1 cellular context compared by ENCODE assay signal in the genomic region with DNA sequence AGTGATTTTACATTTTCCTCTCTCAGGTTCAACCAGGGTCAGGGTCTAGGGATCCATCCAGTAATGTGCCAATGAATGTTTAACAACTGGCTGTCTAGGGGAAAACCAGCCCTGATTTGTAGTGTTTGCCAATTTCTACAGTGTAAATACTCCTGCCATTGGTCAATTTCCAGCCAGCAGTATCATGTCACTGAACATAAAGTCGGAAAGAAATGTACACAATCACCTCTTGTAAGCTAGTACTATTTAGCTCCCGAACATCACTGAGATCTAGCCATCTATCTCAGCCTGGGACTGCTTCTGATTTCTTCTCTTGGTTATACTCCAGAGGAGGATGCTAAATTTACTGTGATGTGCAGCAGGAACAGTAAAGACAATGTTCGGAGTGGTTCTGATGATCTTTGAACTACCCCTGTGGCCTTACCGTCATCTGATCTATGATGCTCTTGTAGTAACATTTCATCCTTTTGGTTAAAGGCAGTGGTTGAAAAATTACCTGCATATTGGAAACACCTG.
TF ChIP-seq lines count a peak whose summit lies in the region.

No MANE protein-coding gene starts in this region.

TF ChIP-seq in HepG2, 621 proteins besides CTCF, POLR2A, EP300 and RAD21 (continued from another document and continues in another):
- TF ChIP-seq, protein P1, sequence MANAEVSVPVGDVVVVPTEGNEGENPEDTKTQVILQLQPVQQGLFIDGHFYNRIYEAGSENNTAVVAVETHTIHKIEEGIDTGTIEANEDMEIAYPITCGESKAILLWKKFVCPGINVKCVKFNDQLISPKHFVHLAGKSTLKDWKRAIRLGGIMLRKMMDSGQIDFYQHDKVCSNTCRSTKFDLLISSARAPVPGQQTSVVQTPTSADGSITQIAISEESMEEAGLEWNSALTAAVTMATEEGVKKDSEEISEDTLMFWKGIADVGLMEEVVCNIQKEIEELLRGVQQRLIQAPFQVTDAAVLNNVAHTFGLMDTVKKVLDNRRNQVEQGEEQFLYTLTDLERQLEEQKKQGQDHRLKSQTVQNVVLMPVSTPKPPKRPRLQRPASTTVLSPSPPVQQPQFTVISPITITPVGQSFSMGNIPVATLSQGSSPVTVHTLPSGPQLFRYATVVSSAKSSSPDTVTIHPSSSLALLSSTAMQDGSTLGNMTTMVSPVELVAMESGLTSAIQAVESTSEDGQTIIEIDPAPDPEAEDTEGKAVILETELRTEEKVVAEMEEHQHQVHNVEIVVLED (CRISPR knock-in tag; IDR thresholded peaks at IDR 0.05; ENCODE audit: borderline replicate concordance), result peak; percentile 49; the same call in 1 of the 2 replicates
- TF ChIP-seq, protein P2, sequence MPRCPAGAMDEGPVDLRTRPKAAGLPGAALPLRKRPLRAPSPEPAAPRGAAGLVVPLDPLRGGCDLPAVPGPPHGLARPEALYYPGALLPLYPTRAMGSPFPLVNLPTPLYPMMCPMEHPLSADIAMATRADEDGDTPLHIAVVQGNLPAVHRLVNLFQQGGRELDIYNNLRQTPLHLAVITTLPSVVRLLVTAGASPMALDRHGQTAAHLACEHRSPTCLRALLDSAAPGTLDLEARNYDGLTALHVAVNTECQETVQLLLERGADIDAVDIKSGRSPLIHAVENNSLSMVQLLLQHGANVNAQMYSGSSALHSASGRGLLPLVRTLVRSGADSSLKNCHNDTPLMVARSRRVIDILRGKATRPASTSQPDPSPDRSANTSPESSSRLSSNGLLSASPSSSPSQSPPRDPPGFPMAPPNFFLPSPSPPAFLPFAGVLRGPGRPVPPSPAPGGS (CRISPR knock-in tag; IDR thresholded peaks at IDR 0.05), result peak; percentile 35; the same call in 1 of the 2 replicates
- no peak; the same call in 1 of the 2 replicates for TF ChIP-seq ZNF569 (CRISPR knock-in tag; IDR thresholded peaks at IDR 0.05; ENCODE audit: borderline replicate concordance)
- TF ChIP-seq, protein P3, sequence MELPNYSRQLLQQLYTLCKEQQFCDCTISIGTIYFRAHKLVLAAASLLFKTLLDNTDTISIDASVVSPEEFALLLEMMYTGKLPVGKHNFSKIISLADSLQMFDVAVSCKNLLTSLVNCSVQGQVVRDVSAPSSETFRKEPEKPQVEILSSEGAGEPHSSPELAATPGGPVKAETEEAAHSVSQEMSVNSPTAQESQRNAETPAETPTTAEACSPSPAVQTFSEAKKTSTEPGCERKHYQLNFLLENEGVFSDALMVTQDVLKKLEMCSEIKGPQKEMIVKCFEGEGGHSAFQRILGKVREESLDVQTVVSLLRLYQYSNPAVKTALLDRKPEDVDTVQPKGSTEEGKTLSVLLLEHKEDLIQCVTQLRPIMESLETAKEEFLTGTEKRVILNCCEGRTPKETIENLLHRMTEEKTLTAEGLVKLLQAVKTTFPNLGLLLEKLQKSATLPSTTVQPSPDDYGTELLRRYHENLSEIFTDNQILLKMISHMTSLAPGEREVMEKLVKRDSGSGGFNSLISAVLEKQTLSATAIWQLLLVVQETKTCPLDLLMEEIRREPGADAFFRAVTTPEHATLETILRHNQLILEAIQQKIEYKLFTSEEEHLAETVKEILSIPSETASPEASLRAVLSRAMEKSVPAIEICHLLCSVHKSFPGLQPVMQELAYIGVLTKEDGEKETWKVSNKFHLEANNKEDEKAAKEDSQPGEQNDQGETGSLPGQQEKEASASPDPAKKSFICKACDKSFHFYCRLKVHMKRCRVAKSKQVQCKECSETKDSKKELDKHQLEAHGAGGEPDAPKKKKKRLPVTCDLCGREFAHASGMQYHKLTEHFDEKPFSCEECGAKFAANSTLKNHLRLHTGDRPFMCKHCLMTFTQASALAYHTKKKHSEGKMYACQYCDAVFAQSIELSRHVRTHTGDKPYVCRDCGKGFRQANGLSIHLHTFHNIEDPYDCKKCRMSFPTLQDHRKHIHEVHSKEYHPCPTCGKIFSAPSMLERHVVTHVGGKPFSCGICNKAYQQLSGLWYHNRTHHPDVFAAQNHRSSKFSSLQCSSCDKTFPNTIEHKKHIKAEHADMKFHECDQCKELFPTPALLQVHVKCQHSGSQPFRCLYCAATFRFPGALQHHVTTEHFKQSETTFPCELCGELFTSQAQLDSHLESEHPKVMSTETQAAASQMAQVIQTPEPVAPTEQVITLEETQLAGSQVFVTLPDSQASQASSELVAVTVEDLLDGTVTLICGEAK (IDR thresholded peaks at IDR 0.05), result no peak
- TF ChIP-seq, protein P3 (CRISPR knock-in tag; IDR thresholded peaks at IDR 0.05), result no peak; the same call in 1 of the 2 replicates
- no peak for TF ChIP-seq ZNF546 (CRISPR knock-in tag; conservative IDR thresholded peaks at IDR 0.05)
- TF ChIP-seq BCL6 (CRISPR knock-in tag; IDR thresholded peaks at IDR 0.05), result peak; percentile 87
- peak; percentile 71 for TF ChIP-seq MED1 (CRISPR knock-in tag; IDR thresholded peaks at IDR 0.05)
- peak; percentile 56; the same call in 1 of the 2 replicates for TF ChIP-seq CREM (IDR thresholded peaks at IDR 0.05)
- no peak for TF ChIP-seq CREM (CRISPR knock-in tag; IDR thresholded peaks at IDR 0.05)
- no peak for TF ChIP-seq WIZ (CRISPR knock-in tag; IDR thresholded peaks at IDR 0.05)
- TF ChIP-seq KAT7 (CRISPR knock-in tag; IDR thresholded peaks at IDR 0.05; ENCODE audit: borderline replicate concordance), result no peak
- 0 out of 2 replicates have a peak, but pooled peaks have one; percentile 22 for TF ChIP-seq KLF6 (CRISPR knock-in tag; IDR thresholded peaks at IDR 0.05)
- no peak for TF ChIP-seq FOXM1 (CRISPR knock-in tag; IDR thresholded peaks at IDR 0.05)
- TF ChIP-seq SMAD9 (CRISPR knock-in tag; IDR thresholded peaks at IDR 0.05), result 0 out of 2 replicates have a peak, but pooled peaks have one; percentile 60
- TF ChIP-seq SMAD3 (CRISPR knock-in tag; IDR thresholded peaks at IDR 0.05), result peak; percentile 78; the same call in 1 of the 2 replicates
- TF ChIP-seq CHD4 (IDR thresholded peaks at IDR 0.05; ENCODE audit: borderline replicate concordance, low read length), result no peak
- TF ChIP-seq CBX2 (IDR thresholded peaks at IDR 0.05; ENCODE audit: low read depth, low read length), result no peak
- TF ChIP-seq CBX2 (CRISPR knock-in tag; IDR thresholded peaks at IDR 0.05; ENCODE audit: low read depth), result 0 out of 2 replicates have a peak, but pooled peaks have one; percentile 37
- TF ChIP-seq FOXP1 (IDR thresholded peaks at IDR 0.05), result no peak
- peak; percentile 72 for TF ChIP-seq FOXP1 (CRISPR knock-in tag; IDR thresholded peaks at IDR 0.05)
- TF ChIP-seq ARNT (IDR thresholded peaks at IDR 0.05), result no peak
- TF ChIP-seq, protein P4, sequence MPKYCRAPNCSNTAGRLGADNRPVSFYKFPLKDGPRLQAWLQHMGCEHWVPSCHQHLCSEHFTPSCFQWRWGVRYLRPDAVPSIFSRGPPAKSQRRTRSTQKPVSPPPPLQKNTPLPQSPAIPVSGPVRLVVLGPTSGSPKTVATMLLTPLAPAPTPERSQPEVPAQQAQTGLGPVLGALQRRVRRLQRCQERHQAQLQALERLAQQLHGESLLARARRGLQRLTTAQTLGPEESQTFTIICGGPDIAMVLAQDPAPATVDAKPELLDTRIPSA (CRISPR knock-in tag; IDR thresholded peaks at IDR 0.05; ENCODE audit: borderline replicate concordance), result no peak
- no peak for TF ChIP-seq DNMT1 (CRISPR knock-in tag; IDR thresholded peaks at IDR 0.05)
- TF ChIP-seq, protein P5, sequence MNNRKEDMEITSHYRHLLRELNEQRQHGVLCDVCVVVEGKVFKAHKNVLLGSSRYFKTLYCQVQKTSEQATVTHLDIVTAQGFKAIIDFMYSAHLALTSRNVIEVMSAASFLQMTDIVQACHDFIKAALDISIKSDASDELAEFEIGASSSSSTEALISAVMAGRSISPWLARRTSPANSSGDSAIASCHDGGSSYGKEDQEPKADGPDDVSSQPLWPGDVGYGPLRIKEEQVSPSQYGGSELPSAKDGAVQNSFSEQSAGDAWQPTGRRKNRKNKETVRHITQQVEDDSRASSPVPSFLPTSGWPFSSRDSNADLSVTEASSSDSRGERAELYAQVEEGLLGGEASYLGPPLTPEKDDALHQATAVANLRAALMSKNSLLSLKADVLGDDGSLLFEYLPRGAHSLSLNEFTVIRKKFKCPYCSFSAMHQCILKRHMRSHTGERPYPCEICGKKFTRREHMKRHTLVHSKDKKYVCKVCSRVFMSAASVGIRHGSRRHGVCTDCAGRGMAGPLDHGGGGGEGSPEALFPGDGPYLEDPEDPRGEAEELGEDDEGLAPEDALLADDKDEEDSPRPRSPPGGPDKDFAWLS (CRISPR knock-in tag; IDR thresholded peaks at IDR 0.05; ENCODE audit: borderline replicate concordance), result no peak
- no peak for TF ChIP-seq MTA3 (CRISPR knock-in tag; IDR thresholded peaks at IDR 0.05)
- TF ChIP-seq ZNF558 (CRISPR knock-in tag; IDR thresholded peaks at IDR 0.05; ENCODE audit: borderline replicate concordance), result 0 out of 2 replicates have a peak, but pooled peaks have one; percentile 42
- no peak for TF ChIP-seq XBP1 (CRISPR knock-in tag; IDR thresholded peaks at IDR 0.05)
- 0 out of 2 replicates have a peak, but pooled peaks have one; percentile 35 for TF ChIP-seq ZFP36L1 (CRISPR knock-in tag; IDR thresholded peaks at IDR 0.05)
- TF ChIP-seq NR2F6 (IDR thresholded peaks at IDR 0.05), result peak; percentile 62
- no peak; the same call in none of the 2 replicates for TF ChIP-seq NR2F6 (CRISPR knock-in tag; IDR thresholded peaks at IDR 0.05)
- peak; percentile 70; the same call in 1 of the 2 replicates for TF ChIP-seq MIER3 (CRISPR knock-in tag; IDR thresholded peaks at IDR 0.05; ENCODE audit: borderline replicate concordance)
- TF ChIP-seq ASH2L (IDR thresholded peaks at IDR 0.05; ENCODE audit: insufficient read length, low read depth, low read length), result peak; percentile 72
- TF ChIP-seq, protein P6, sequence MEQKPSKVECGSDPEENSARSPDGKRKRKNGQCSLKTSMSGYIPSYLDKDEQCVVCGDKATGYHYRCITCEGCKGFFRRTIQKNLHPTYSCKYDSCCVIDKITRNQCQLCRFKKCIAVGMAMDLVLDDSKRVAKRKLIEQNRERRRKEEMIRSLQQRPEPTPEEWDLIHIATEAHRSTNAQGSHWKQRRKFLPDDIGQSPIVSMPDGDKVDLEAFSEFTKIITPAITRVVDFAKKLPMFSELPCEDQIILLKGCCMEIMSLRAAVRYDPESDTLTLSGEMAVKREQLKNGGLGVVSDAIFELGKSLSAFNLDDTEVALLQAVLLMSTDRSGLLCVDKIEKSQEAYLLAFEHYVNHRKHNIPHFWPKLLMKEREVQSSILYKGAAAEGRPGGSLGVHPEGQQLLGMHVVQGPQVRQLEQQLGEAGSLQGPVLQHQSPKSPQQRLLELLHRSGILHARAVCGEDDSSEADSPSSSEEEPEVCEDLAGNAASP (CRISPR knock-in tag; IDR thresholded peaks at IDR 0.05; ENCODE audit: borderline replicate concordance), result peak; percentile 98
- TF ChIP-seq, protein P7, sequence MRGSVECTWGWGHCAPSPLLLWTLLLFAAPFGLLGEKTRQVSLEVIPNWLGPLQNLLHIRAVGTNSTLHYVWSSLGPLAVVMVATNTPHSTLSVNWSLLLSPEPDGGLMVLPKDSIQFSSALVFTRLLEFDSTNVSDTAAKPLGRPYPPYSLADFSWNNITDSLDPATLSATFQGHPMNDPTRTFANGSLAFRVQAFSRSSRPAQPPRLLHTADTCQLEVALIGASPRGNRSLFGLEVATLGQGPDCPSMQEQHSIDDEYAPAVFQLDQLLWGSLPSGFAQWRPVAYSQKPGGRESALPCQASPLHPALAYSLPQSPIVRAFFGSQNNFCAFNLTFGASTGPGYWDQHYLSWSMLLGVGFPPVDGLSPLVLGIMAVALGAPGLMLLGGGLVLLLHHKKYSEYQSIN (CRISPR knock-in tag; IDR thresholded peaks at IDR 0.05; ENCODE audit: borderline replicate concordance), result 0 out of 2 replicates have a peak, but pooled peaks have one; percentile 66
- no peak for TF ChIP-seq ISL2 (CRISPR knock-in tag; IDR thresholded peaks at IDR 0.05)
- TF ChIP-seq RFX5 (IDR thresholded peaks at IDR 0.05; ENCODE audit: low read depth, low read length), result peak; percentile 18; the same call in 1 of the 2 replicates
- no peak for TF ChIP-seq ZNF552 (CRISPR knock-in tag; IDR thresholded peaks at IDR 0.05; ENCODE audit: borderline replicate concordance)
- TF ChIP-seq FOXA3 (CRISPR knock-in tag; IDR thresholded peaks at IDR 0.05), result peak; percentile 93
- no peak for TF ChIP-seq ZNF703 (CRISPR knock-in tag; IDR thresholded peaks at IDR 0.05; ENCODE audit: borderline replicate concordance)
- TF ChIP-seq PCBP1 (IDR thresholded peaks at IDR 0.05; ENCODE audit: borderline replicate concordance, low read depth, low read length), result no peak
- peak; percentile 99 for TF ChIP-seq RXRB (CRISPR knock-in tag; IDR thresholded peaks at IDR 0.05; ENCODE audit: borderline replicate concordance)
- TF ChIP-seq, protein P8, sequence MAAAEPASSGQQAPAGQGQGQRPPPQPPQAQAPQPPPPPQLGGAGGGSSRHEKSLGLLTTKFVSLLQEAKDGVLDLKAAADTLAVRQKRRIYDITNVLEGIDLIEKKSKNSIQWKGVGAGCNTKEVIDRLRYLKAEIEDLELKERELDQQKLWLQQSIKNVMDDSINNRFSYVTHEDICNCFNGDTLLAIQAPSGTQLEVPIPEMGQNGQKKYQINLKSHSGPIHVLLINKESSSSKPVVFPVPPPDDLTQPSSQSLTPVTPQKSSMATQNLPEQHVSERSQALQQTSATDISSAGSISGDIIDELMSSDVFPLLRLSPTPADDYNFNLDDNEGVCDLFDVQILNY (CRISPR knock-in tag; conservative IDR thresholded peaks at IDR 0.05), result no peak
- TF ChIP-seq JUND (CRISPR knock-in tag; IDR thresholded peaks at IDR 0.05), result 0 out of 2 replicates have a peak, but pooled peaks have one; percentile 23
